Comparison of ENCODE assay signal across 9 cellular contexts in the genomic region with DNA sequence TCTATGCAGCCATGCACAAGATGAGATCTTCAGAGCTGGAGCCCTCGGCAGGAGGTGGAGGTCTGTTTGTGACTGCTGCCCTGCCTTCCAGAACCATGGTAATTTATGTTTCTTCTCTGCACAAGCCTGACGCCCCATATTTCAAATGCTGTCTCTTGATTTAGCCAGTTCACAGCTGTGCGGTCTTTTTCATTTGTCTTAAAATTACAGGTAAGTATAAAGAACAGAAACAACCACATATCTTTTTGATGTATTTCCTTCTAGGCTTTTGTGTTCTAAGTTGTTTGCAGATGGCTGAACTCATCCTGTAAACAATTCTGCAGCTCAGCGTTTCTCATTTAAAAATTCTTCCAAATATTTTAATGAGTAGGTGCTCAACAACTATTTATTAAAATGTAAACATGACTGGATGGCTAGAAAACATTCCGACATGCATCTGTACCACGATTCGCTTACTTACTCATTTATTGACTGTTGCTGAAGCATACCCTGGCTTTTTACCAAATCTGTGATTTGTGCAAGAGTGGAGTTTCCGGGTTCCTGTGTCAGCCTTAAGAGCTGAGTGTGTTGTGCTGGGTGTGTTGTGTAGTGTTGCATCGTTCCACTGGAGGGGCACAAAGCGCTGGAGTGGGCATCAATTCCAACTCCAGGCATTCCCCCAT. TPM values are rescaled to one million over a fixed set of nuclear protein-coding genes. Genes with fewer than 3 reads are reported as not detected.
DNase-seq lines count a peak whose midpoint lies in the region; ATAC-seq and TF ChIP-seq lines count a peak whose summit lies in the region.
"Had no signal": no experiment of that assay in that cellular context is flagged by ENCODE, and none has a peak within 500 bp of the region (broad histone marks: within the 10 kb centered on the region; RNA-seq: fewer than 3 reads in every experiment).

No MANE protein-coding gene starts in this region.

- H3K4me3 ChIP-seq in A673 (ENCODE audit: low read depth, low read length, poor library complexity, severe bottlenecking) (no peak overlapping the region), fibroblast of pulmonary artery (replicated peaks; ENCODE audit: low read depth, low read length) (no peak overlapping the region), PC-9 (no peak overlapping the region)
- H3K4me3 ChIP-seq: coronary artery had no signal

- H3K4me3 Mint-ChIP-seq in WTC11 = no peak overlapping the region

- peaks cover 75% of the 10 kb centered on the region for H3K4me1 Mint-ChIP-seq in WTC11

- CTCF ChIA-PET in A673 (lab: Charles Lee) = no interaction called here
- CTCF ChIA-PET in WTC11 (lab: Charles Lee) = no interaction called here
- CTCF ChIA-PET in PC-9 (lab: Charles Lee) = no interaction called here

- H3K9me3 ChIP-seq in A673 (ENCODE audit: low read depth, low read length, poor library complexity, severe bottlenecking) (no peaks in the 10 kb centered on the region), PC-9 (ENCODE audit: insufficient read depth, low read depth) (no peaks in the 10 kb centered on the region)

- no peaks in the 10 kb centered on the region for H3K79me2 ChIP-seq in PC-9 (ENCODE audit: low read depth)

- H3K9me2 ChIP-seq in PC-9 (ENCODE audit: insufficient read depth) = no peaks in the 10 kb centered on the region

- ATAC-seq in GM18519 (IDR thresholded peaks at IDR 0.05; ENCODE audit: low FRiP score, unreplicated experiment) (peak; percentile 42), WTC11 (no peak)

- no peaks in the 10 kb centered on the region for H3K36me3 ChIP-seq in A673 (ENCODE audit: insufficient read depth, low read length, poor library complexity, severe bottlenecking)
- H3K36me3 ChIP-seq in PC-9 (ENCODE audit: low read depth) = no peaks in the 10 kb centered on the region

- no peaks in the 10 kb centered on the region for H3K9me3 Mint-ChIP-seq in WTC11

- H3K36me3 Mint-ChIP-seq in WTC11 = no peaks in the 10 kb centered on the region; the same call in 1 of the 2 replicates

- TF ChIP-seq CTCF in A673 (conservative IDR thresholded peaks at IDR 0.05; ENCODE audit: low read depth, low read length) = no peak
- no peak for TF ChIP-seq CTCF in WTC11 (IDR thresholded peaks at IDR 0.05)
- TF ChIP-seq CTCF in fibroblast of pulmonary artery (IDR thresholded peaks at IDR 0.05; ENCODE audit: low read length, missing control alignments) = peak; percentile 8
- TF ChIP-seq CTCF in PC-9 (conservative IDR thresholded peaks at IDR 0.05) = no peak

- H3K4me1 ChIP-seq in A673 (ENCODE audit: insufficient read depth, low read length, poor library complexity, severe bottlenecking) (peaks cover 40% of the 10 kb centered on the region), PC-9 (replicated peaks; ENCODE audit: insufficient read depth) (no peaks in the 10 kb centered on the region)

- no peaks in the 10 kb centered on the region for H3K27me3 ChIP-seq in A673 (replicated peaks; ENCODE audit: insufficient read depth, low read depth, low read length, poor library complexity)
- H3K27me3 ChIP-seq in PC-9 (ENCODE audit: insufficient read depth, low read depth) = no peaks in the 10 kb centered on the region

- DNase-seq in A673 (ENCODE audit: low spot score) (peak; percentile 72), WTC11 (ENCODE audit: low spot score) (no peak), fibroblast of pulmonary artery (ENCODE audit: low read depth) (peak; percentile 84), PC-9 (no peak), DMS153 treated with DMSO at 0.1 percent for 48 hours (lab: John Stamatoyannopoulos, UW; ENCODE audit: unreplicated experiment) (no peak), islet precursor cell (no peak), AML-193 (lab: John Stamatoyannopoulos, UW) (no peak)

- H3K27ac Mint-ChIP-seq in WTC11 = peak overlapping the region; percentile 81

- POLR2A ChIA-PET in A673 (lab: Charles Lee; ENCODE audit: low non-redundant PET) = interaction anchor here (0.6 kb wide), 1 partner anchor 335 kb away, joined by 3 read pairs; no protein-coding TSS in a partner anchor
- POLR2A ChIA-PET in WTC11 (lab: Charles Lee) = no interaction called here
- POLR2A ChIA-PET in PC-9 (lab: Charles Lee; ENCODE audit: unreplicated experiment) = no interaction called here

- no peak overlapping the region for H3K4me2 ChIP-seq in PC-9

- intact Hi-C loops in A673 (cut with micrococcal nuclease; ENCODE audit: unreplicated experiment) = no loop called here
- intact Hi-C loops in PC-9 (cut with micrococcal nuclease; ENCODE audit: unreplicated experiment) = no loop called here

- BruUV-seq in A673 (replicated peaks; lab: Mats Ljungman, UMichigan) = no TSS peak
- BruUV-seq in PC-9 (replicated peaks; lab: Mats Ljungman, UMichigan) = no TSS peak

- no peaks in the 10 kb centered on the region for H3F3A ChIP-seq in PC-9 (ENCODE audit: insufficient read depth, low read depth)

- no peaks in the 10 kb centered on the region for H4K20me1 ChIP-seq in PC-9 (ENCODE audit: insufficient read depth)

- H3K27ac ChIP-seq in A673 (ENCODE audit: low read depth, low read length, poor library complexity, severe bottlenecking) (no peak overlapping the region), PC-9 (no peak overlapping the region)
- H3K27ac ChIP-seq: coronary artery had no signal

- no peaks in the 10 kb centered on the region for H3K27me3 Mint-ChIP-seq in WTC11 (ENCODE audit: low read depth)

- no peak overlapping the region for H2AFZ ChIP-seq in PC-9

TF ChIP-seq in WTC11, 78 proteins besides CTCF, POLR2A, EP300 and RAD21:
- TF ChIP-seq, protein P1, sequence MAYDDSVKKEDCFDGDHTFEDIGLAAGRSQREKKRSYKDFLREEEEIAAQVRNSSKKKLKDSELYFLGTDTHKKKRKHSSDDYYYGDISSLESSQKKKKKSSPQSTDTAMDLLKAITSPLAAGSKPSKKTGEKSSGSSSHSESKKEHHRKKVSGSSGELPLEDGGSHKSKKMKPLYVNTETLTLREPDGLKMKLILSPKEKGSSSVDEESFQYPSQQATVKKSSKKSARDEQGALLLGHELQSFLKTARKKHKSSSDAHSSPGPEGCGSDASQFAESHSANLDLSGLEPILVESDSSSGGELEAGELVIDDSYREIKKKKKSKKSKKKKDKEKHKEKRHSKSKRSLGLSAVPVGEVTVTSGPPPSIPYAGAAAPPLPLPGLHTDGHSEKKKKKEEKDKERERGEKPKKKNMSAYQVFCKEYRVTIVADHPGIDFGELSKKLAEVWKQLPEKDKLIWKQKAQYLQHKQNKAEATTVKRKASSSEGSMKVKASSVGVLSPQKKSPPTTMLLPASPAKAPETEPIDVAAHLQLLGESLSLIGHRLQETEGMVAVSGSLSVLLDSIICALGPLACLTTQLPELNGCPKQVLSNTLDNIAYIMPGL (CRISPR knock-in tag; IDR thresholded peaks at IDR 0.05) = no peak
- TF ChIP-seq USF2 (CRISPR knock-in tag; IDR thresholded peaks at IDR 0.05) (no peak), GRHL2 (CRISPR knock-in tag; IDR thresholded peaks at IDR 0.05; ENCODE audit: insufficient replicate concordance, severe bottlenecking) (no peak), TCF7 (CRISPR knock-in tag; IDR thresholded peaks at IDR 0.05; ENCODE audit: low read depth) (no peak), SMAD3 (CRISPR knock-in tag; IDR thresholded peaks at IDR 0.05; ENCODE audit: borderline replicate concordance) (no peak), TEAD4 (CRISPR knock-in tag; IDR thresholded peaks at IDR 0.05) (no peak), NR3C1 (CRISPR knock-in tag; conservative IDR thresholded peaks at IDR 0.05; ENCODE audit: low read depth) (no peak)

RNA-seq across cellular contexts. Expression of gene PIP4K2A, which starts 58.9 kb away (rescaled TPM):
- total RNA-seq in A673 (2021) (18.3 and 19.8 TPM in 2 replicates), WTC11 (2021) (37.8 to 47.5 TPM (median 44.5 TPM) in 3 replicates), PC-9 (2021) (16.1 and 21.4 TPM in 2 replicates)

Comparison
In these comparisons a context has a peak if more than half of its experiments do, and no peak if none do; other contexts are left out.
1. DNase-seq: peak in A673 (single experiment) and fibroblast of pulmonary artery (single experiment); none in WTC11 (single experiment), PC-9 (0 of 2), DMS153 treated with DMSO at 0.1 percent for 48 hours (single experiment), islet precursor cell (single experiment) and AML-193 (0 of 2).